In the genomic region with DNA sequence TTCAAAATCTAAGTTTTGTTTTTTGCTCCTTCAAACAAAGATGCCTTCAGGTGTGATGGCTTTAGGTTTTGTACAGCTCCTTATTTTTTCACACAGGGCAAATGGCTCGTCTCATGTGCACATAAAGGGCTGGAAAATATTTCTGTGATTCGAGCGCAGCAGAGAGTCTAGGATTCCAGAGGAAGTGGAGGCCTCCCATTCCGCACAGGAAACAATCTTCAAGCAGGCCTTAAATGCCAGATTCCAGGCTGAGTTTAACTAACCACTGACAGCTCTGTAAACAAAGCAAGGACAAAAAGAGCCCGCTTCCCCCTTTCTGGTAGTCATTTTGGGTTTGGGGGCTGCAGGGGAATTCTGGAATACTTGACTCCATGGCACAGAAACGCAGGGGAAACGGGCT, we compare ENCODE assay signal across 11 cellular contexts.
DNase-seq lines count a peak whose midpoint lies in the region; ATAC-seq and TF ChIP-seq lines count a peak whose summit lies in the region.
"Had no signal": no experiment of that assay in that cellular context is flagged by ENCODE, and none has a peak within 500 bp of the region (broad histone marks: within the 10 kb centered on the region; RNA-seq: fewer than 3 reads in every experiment).

No MANE protein-coding gene starts in this region.

- ATAC-seq in psoas muscle (peak in 1 of 4 donors; percentile 48), HG03378 (IDR thresholded peaks at IDR 0.05; ENCODE audit: unreplicated experiment) (no peak)

- DNase-seq in AG10803 (ENCODE audit: low read depth), result peak; percentile 59
- DNase-seq in astrocyte of the hippocampus (ENCODE audit: low read depth, low spot score), result peak; percentile 62
- no peak for DNase-seq in left ventricle myocardium inferior
- no peak for DNase-seq in psoas muscle
- DNase-seq in UCSD-AML1 (lab: John Stamatoyannopoulos, UW; ENCODE audit: unreplicated experiment), result no peak
- no peak for DNase-seq in posterior cingulate gyrus
- no peak for DNase-seq in HT-29 (ENCODE audit: low spot score)
- DNase-seq: BE2C, NCI-H1930 had no signal

- H3K27me3 ChIP-seq in left ventricle myocardium inferior (ENCODE audit: low read depth) (no peaks in the 10 kb centered on the region), psoas muscle (ENCODE audit: insufficient read depth in 3 of 3, low read length in 2 of 3) (no peaks in the 10 kb centered on the region)
- H3K27me3 ChIP-seq: BE2C, neutrophil had no signal

- intact Hi-C loops in left ventricle myocardium inferior (cut with micrococcal nuclease), result no loop called here
- intact Hi-C loops in psoas muscle (cut with DNase I), result no loop called here
- intact Hi-C loops in posterior cingulate gyrus (cut with DNase I), result no loop called here

- H3K4me3 ChIP-seq in AG10803 (ENCODE audit: low read length) (no peak overlapping the region), left ventricle myocardium inferior (peak overlapping the region; percentile 52), psoas muscle (no peak overlapping the region)

- H3K9me3 ChIP-seq in left ventricle myocardium inferior (replicated peaks) (no peaks in the 10 kb centered on the region), psoas muscle (no peaks in the 10 kb centered on the region)
- H3K9me3 ChIP-seq: BE2C, neutrophil had no signal

- TF ChIP-seq CTCF in AG10803 (conservative IDR thresholded peaks at IDR 0.05; ENCODE audit: low read length) (no peak), left ventricle myocardium inferior (IDR thresholded peaks at IDR 0.05; ENCODE audit: borderline replicate concordance) (no peak), psoas muscle (IDR thresholded peaks at IDR 0.05) (no peak)

- WGBS in psoas muscle, 3 donors, result 37 to 49% (median 47%) methylated on average over 7 of the region's 7 CpGs

- H3K36me3 ChIP-seq in left ventricle myocardium inferior (peaks cover 29% of the 10 kb centered on the region), psoas muscle (ENCODE audit: insufficient read depth in 1 of 2, low read depth in 1 of 2) (peaks cover 0 to 13% of the 10 kb centered on the region in 2 donors)
- H3K36me3 ChIP-seq: BE2C, neutrophil had no signal

- H3K4me1 ChIP-seq in left ventricle myocardium inferior, result peaks cover 81% of the 10 kb centered on the region
- H3K4me1 ChIP-seq in psoas muscle, result no peaks in the 10 kb centered on the region
- H3K4me1 ChIP-seq: BE2C had no signal

- H3K27ac ChIP-seq in left ventricle myocardium inferior (replicated peaks), result peak overlapping the region; percentile 83
- peak overlapping the region; percentile 46 for H3K27ac ChIP-seq in psoas muscle
- H3K27ac ChIP-seq: neutrophil had no signal

Comparison
In these comparisons a context has a peak if more than half of its experiments do, and no peak if none do; other contexts are left out.
1. DNase-seq: peak in AG10803 (single experiment) and astrocyte of the hippocampus (single experiment); none in left ventricle myocardium inferior (single experiment), psoas muscle (0 of 2), UCSD-AML1 (single experiment), posterior cingulate gyrus (0 of 10) and HT-29 (single experiment).